Comparison of ENCODE assay signal across 9 cellular contexts in the genomic region with DNA sequence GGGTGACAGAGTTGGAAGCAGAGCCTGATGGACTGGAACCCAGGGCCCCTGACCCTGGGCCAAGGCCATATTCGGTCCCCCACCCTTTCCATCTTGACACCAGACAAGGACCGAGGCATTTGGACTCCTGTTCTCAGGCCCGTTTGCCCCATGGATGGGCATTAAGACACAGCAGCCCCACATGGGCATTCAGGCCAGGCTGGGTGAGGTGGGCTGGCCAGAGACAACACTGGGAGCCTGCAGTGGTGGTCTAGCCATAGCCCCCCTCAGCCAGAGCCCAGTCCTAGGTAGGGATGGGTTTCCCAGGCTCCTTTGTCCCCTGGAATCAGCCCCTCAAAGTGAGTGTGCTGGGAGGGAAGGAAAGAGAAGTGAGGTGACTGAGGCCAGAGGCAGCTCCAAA. TPM values are rescaled to one million over a fixed set of nuclear protein-coding genes. Genes with fewer than 3 reads are reported as not detected.
A peak's percentile ranks its signal among the peaks of the same experiment; 100 is the strongest.
DNase-seq lines count a peak whose midpoint lies in the region; ATAC-seq and TF ChIP-seq lines count a peak whose summit lies in the region.
"Had no signal": no experiment of that assay in that cellular context is flagged by ENCODE, and none has a peak within 500 bp of the region (broad histone marks: within the 10 kb centered on the region; RNA-seq: fewer than 3 reads in every experiment).

No MANE protein-coding gene starts in this region.

- no peaks in the 10 kb centered on the region for H3K27me3 ChIP-seq in HCT116 (ENCODE audit: insufficient read depth, low read length)
- H3K27me3 ChIP-seq in liver (ENCODE audit: control insufficient read depth in 4 of 4, insufficient read depth in 4 of 4, low read length in 3 of 4) = no peaks in the 10 kb centered on the region
- no peaks in the 10 kb centered on the region for H3K27me3 ChIP-seq in stomach

- H3K4me1 Mint-ChIP-seq in activated T-helper 17 cell treated with anti-CD3 and anti-CD28 coated beads, Interleukin-2, amount 50 U/mL, for 72 hours = peaks cover 20% of the 10 kb centered on the region
- peaks cover 24% of the 10 kb centered on the region for H3K4me1 Mint-ChIP-seq in CD14-positive monocyte
- H3K4me1 Mint-ChIP-seq in effector memory CD8-positive, alpha-beta T cell (ENCODE audit: low read depth in 2 of 2) = peaks cover 36 to 46% of the 10 kb centered on the region in 2 donors

- H3K9me2 ChIP-seq in HCT116 (ENCODE audit: insufficient read depth) = no peaks in the 10 kb centered on the region

- peaks cover 18% of the 10 kb centered on the region for H3K36me3 Mint-ChIP-seq in activated T-helper 17 cell treated with anti-CD3 and anti-CD28 coated beads, Interleukin-2, amount 50 U/mL, for 72 hours (ENCODE audit: low read depth)
- peaks cover 27 to 36% of the 10 kb centered on the region in 2 donors for H3K36me3 Mint-ChIP-seq in CD14-positive monocyte
- peaks cover 16% of the 10 kb centered on the region for H3K36me3 Mint-ChIP-seq in effector memory CD8-positive, alpha-beta T cell (ENCODE audit: insufficient read depth)

- H3K4me3 ChIP-seq in HCT116 (replicated peaks in 1 of 2; ENCODE audit: low read depth in 1 of 2, low read length in 2 of 2) (no peak overlapping the region), liver (ENCODE audit: low read depth in 1 of 3, low read length in 3 of 3) (no peak overlapping the region), stomach (peak overlapping the region in 3 of 4 donors; percentile 71 to 99 (median 91))

- RAD21 ChIA-PET in HCT116 (lab: Charles Lee; ENCODE audit: low non-redundant PET in 1 of 2, low total read pairs in 2 of 2, uncharacterized antibody in 2 of 2, unreplicated experiment in 2 of 2) = no interaction called here

- TF ChIP-seq EP300 in stomach (IDR thresholded peaks at IDR 0.05) = no peak

- no peak overlapping the region for H2AFZ ChIP-seq in HCT116 (ENCODE audit: low read depth, low read length, poor library complexity, severe bottlenecking)

- H4K20me1 ChIP-seq in HCT116 (ENCODE audit: insufficient read depth) = no peaks in the 10 kb centered on the region

- 74% methylated on average over 3 of the region's 3 CpGs for WGBS in liver
- WGBS in stomach, 5 donors = 60 to 84% (median 74%) methylated on average over 1 to 3 of the region's 3 CpGs

- TF ChIP-seq POLR2A in HCT116 (IDR thresholded peaks at IDR 0.05; ENCODE audit: borderline replicate concordance, extremely low read depth, insufficient read depth, insufficient read length) = no peak
- no peak for TF ChIP-seq POLR2A in stomach (IDR thresholded peaks at IDR 0.05)

- DNase-seq in HCT116 (ENCODE audit: low read depth, low spot score) (no peak), stomach (no peak), inferior parietal cortex (ENCODE audit: extremely low spot score) (no peak), CD14-positive monocyte (ENCODE audit: low spot score) (no peak)
- no peak for DNase-seq in effector memory CD8-positive, alpha-beta T cell
- DNase-seq: NCI-H1105 treated with DMSO at 0.1 percent for 48 hours had no signal

- CTCF ChIA-PET in HCT116 (lab: Charles Lee) = no interaction called here

- H3K27me3 Mint-ChIP-seq in activated T-helper 17 cell treated with anti-CD3 and anti-CD28 coated beads, Interleukin-2, amount 50 U/mL, for 72 hours = no peaks in the 10 kb centered on the region
- H3K27me3 Mint-ChIP-seq in CD14-positive monocyte (ENCODE audit: low read depth in 3 of 3) = peaks cover 3 to 4% (median 3%) of the 10 kb centered on the region in 3 donors
- H3K27me3 Mint-ChIP-seq in effector memory CD8-positive, alpha-beta T cell = no peaks in the 10 kb centered on the region

- no peak for ATAC-seq in HCT116
- no peak for ATAC-seq in activated T-helper 17 cell treated with anti-CD3 and anti-CD28 coated beads, Interleukin-2, amount 50 U/mL, for 72 hours (replicated peaks)
- ATAC-seq in effector memory CD8-positive, alpha-beta T cell (replicated peaks) = no peak

- 0 out of 2 replicates have a peak, but pooled peaks cover 6% of the 10 kb centered on the region for H3K79me2 ChIP-seq in HCT116 (ENCODE audit: insufficient read depth, low read length)

- TF ChIP-seq RAD21 in HCT116 (IDR thresholded peaks at IDR 0.05; ENCODE audit: low read depth) = no peak
- no peak for TF ChIP-seq RAD21 in liver (IDR thresholded peaks at IDR 0.05)

- H3K9me3 Mint-ChIP-seq in activated T-helper 17 cell treated with anti-CD3 and anti-CD28 coated beads, Interleukin-2, amount 50 U/mL, for 72 hours = no peaks in the 10 kb centered on the region
- no peaks in the 10 kb centered on the region for H3K9me3 Mint-ChIP-seq in CD14-positive monocyte
- no peaks in the 10 kb centered on the region for H3K9me3 Mint-ChIP-seq in effector memory CD8-positive, alpha-beta T cell

- H3K27ac ChIP-seq in HCT116 (ENCODE audit: low read depth, low read length) = no peak overlapping the region; the same call in 1 of the 2 replicates
- peak overlapping the region; percentile 4 to 20 for H3K27ac ChIP-seq in liver (ENCODE audit: low read depth in 1 of 2, low read length in 2 of 2)
- H3K27ac ChIP-seq in stomach = peak overlapping the region in 4 of 5 donors; percentile 85 to 92 (median 88)

- H3K4me2 ChIP-seq in HCT116 (ENCODE audit: low read length) = peak overlapping the region; percentile 91; the same call in 1 of the 2 replicates

- H3K4me3 Mint-ChIP-seq in activated T-helper 17 cell treated with anti-CD3 and anti-CD28 coated beads, Interleukin-2, amount 50 U/mL, for 72 hours = peak overlapping the region; percentile 96
- no peak overlapping the region for H3K4me3 Mint-ChIP-seq in CD14-positive monocyte
- peak overlapping the region in 1 of 2 donors; percentile 94 for H3K4me3 Mint-ChIP-seq in effector memory CD8-positive, alpha-beta T cell

- TF ChIP-seq CTCF in HCT116 (IDR thresholded peaks at IDR 0.05 in 2 of 3, conservative IDR thresholded peaks at IDR 0.05 in 1 of 3; ENCODE audit: borderline replicate concordance in 1 of 3, insufficient read depth in 1 of 3, low read depth in 2 of 3, low read length in 2 of 3) = no peak
- TF ChIP-seq CTCF in liver (IDR thresholded peaks at IDR 0.05; ENCODE audit: low read depth, low read length, missing input control) = no peak
- no peak for TF ChIP-seq CTCF in stomach (IDR thresholded peaks at IDR 0.05)
- no peak for TF ChIP-seq CTCF in CD14-positive monocyte (IDR thresholded peaks at IDR 0.05)

- H3K9ac ChIP-seq in HCT116 (ENCODE audit: low read length) (no peak overlapping the region), liver (ENCODE audit: low read depth in 1 of 2, low read length in 2 of 2) (no peak overlapping the region)

- H3K36me3 ChIP-seq in HCT116 (ENCODE audit: control insufficient read depth in 1 of 2, insufficient read depth in 2 of 2, low read length in 2 of 2) = peaks cover 0 to 7% of the 10 kb centered on the region in 2 experiments; a peak in 2 of 4 replicates
- peaks cover 0 to 7% (median 5%) of the 10 kb centered on the region in 4 donors for H3K36me3 ChIP-seq in liver (ENCODE audit: control insufficient read depth in 4 of 4, insufficient read depth in 3 of 4, low read depth in 1 of 4, low read length in 3 of 4)
- H3K36me3 ChIP-seq in stomach = peaks cover 13 to 48% (median 31%) of the 10 kb centered on the region in 4 donors

- H3K27ac Mint-ChIP-seq in activated T-helper 17 cell treated with anti-CD3 and anti-CD28 coated beads, Interleukin-2, amount 50 U/mL, for 72 hours = peak overlapping the region; percentile 17
- H3K27ac Mint-ChIP-seq in CD14-positive monocyte = no peak overlapping the region
- H3K27ac Mint-ChIP-seq in effector memory CD8-positive, alpha-beta T cell = peak overlapping the region in 1 of 2 donors; percentile 93

- peaks cover 32 to 55% of the 10 kb centered on the region in 2 experiments for H3K4me1 ChIP-seq in HCT116 (ENCODE audit: control insufficient read depth in 1 of 2, insufficient read depth in 2 of 2, low read length in 2 of 2)
- H3K4me1 ChIP-seq in liver (ENCODE audit: control insufficient read depth in 4 of 4, insufficient read depth in 4 of 4, low read length in 3 of 4) = peaks cover 11 to 60% (median 52%) of the 10 kb centered on the region in 4 donors
- peaks cover 30 to 72% (median 52%) of the 10 kb centered on the region in 4 donors for H3K4me1 ChIP-seq in stomach

- POLR2A ChIA-PET in HCT116 (lab: Charles Lee) = no interaction called here

- BruUV-seq in HCT116 (replicated peaks; lab: Mats Ljungman, UMichigan) = no TSS peak

- intact Hi-C loops in HCT116 (cut with micrococcal nuclease) = no loop called here
- intact Hi-C loops in stomach (cut with DNase I; ENCODE audit: low total_unique reads) = no loop called here
- intact Hi-C loops in CD14-positive monocyte (cut with micrococcal nuclease) = no loop called here

- H3K9me3 ChIP-seq in HCT116 (ENCODE audit: control insufficient read depth in 1 of 2, insufficient read depth in 1 of 2, low read depth in 1 of 2, low read length in 2 of 2) (no peaks in the 10 kb centered on the region), liver (ENCODE audit: control insufficient read depth in 4 of 4, low read length in 3 of 4) (no peaks in the 10 kb centered on the region), stomach (no peaks in the 10 kb centered on the region)

RNA-seq across cellular contexts. Expression of gene PDK2, which starts 1.6 kb away (rescaled TPM):
- total RNA-seq in HCT116 (2021; ENCODE audit: unreplicated experiment) (39.1 TPM), liver (10 to 100 TPM in 1 of 2 donors, 1 to 10 TPM in 1; 8.6 to 24.5 TPM), stomach (100 to 1,000 TPM in 1 of 5 donors, 10 to 100 TPM in 2, 1 to 10 TPM in 2; 4.6 to 255 (median 31.2) TPM)
- 62.1 and 68.9 TPM in 2 replicates for polyA plus RNA-seq in HCT116 (2012)
- 10 to 100 TPM; 10.0 to 15.2 TPM for total RNA-seq in activated T-helper 17 cell treated with anti-CD3 and anti-CD28 coated beads, Interleukin-2, amount 50 U/mL, for 72 hours
- polyA plus RNA-seq in liver (10 to 100 TPM; 32.4 to 36.6 TPM), stomach (10 to 100 TPM; 13.5 to 20.6 (median 20.1) TPM), CD14-positive monocyte (10 to 100 TPM; 15.9 to 23.4 TPM)

RNA-seq across cellular contexts. Expression of gene SAMD14, which starts 33.2 kb away (rescaled TPM):
- total RNA-seq in HCT116 (2021; ENCODE audit: unreplicated experiment) (1.5 TPM), liver (under 1 TPM; 0.50 to 0.84 TPM), stomach (10 to 100 TPM in 1 of 5 donors, 1 to 10 TPM in 2, not detected in 2; 1.5 to 87.0 (median 1.9) TPM)
- 0.74 and 0.79 TPM in 2 replicates for polyA plus RNA-seq in HCT116 (2012)
- 1 to 10 TPM in 1 of 2 donors, under 1 TPM in 1; 0.84 to 6.9 TPM for total RNA-seq in activated T-helper 17 cell treated with anti-CD3 and anti-CD28 coated beads, Interleukin-2, amount 50 U/mL, for 72 hours
- polyA plus RNA-seq in liver (under 1 TPM in 1 of 2 donors, not detected in 1; 0.67 TPM), stomach (1 to 10 TPM; 1.3 to 2.3 (median 1.6) TPM), CD14-positive monocyte (not detected)
- polyA plus RNA-seq: keratinocyte had no signal

RNA-seq across cellular contexts. Expression of gene ITGA3, which starts 40.8 kb away (rescaled TPM):
- total RNA-seq in HCT116 (2021; ENCODE audit: unreplicated experiment) = 392 TPM
- polyA plus RNA-seq in HCT116 (2012) = 522 and 560 TPM in 2 replicates
- total RNA-seq in activated T-helper 17 cell treated with anti-CD3 and anti-CD28 coated beads, Interleukin-2, amount 50 U/mL, for 72 hours = 10 to 100 TPM in 1 of 2 donors, 1 to 10 TPM in 1; 5.3 to 22.2 TPM
- total RNA-seq in liver = 1 to 10 TPM in 1 of 2 donors, under 1 TPM in 1; 0.79 to 4.4 TPM
- 1 to 10 TPM; 1.1 to 1.8 TPM for polyA plus RNA-seq in liver
- total RNA-seq in stomach = 100 to 1,000 TPM in 4 of 5 donors, 10 to 100 TPM in 1; 33.6 to 698 (median 193) TPM
- 10 to 100 TPM in 2 of 3 donors, 1 to 10 TPM in 1; 6.9 to 37.5 (median 29.5) TPM for polyA plus RNA-seq in stomach
- under 1 TPM in 1 of 2 donors, not detected in 1; 0.31 TPM for polyA plus RNA-seq in CD14-positive monocyte

RNA-seq across cellular contexts. Expression of gene PPP1R9B, which starts 53.7 kb away (rescaled TPM):
- total RNA-seq in HCT116 (2021; ENCODE audit: unreplicated experiment) = 112 TPM
- 65.7 and 68.5 TPM in 2 replicates for polyA plus RNA-seq in HCT116 (2012)
- 10 to 100 TPM; 73.6 to 89.2 TPM for total RNA-seq in activated T-helper 17 cell treated with anti-CD3 and anti-CD28 coated beads, Interleukin-2, amount 50 U/mL, for 72 hours
- 10 to 100 TPM in 1 of 2 donors, 1 to 10 TPM in 1; 7.4 to 26.1 TPM for total RNA-seq in liver
- 1 to 10 TPM in 1 of 2 donors, under 1 TPM in 1; 0.90 to 6.7 TPM for polyA plus RNA-seq in liver
- 10 to 100 TPM; 11.6 to 64.2 (median 22.5) TPM for total RNA-seq in stomach
- polyA plus RNA-seq in stomach = 10 to 100 TPM; 13.1 to 28.8 (median 14.2) TPM
- polyA plus RNA-seq in CD14-positive monocyte = 1 to 10 TPM in 1 of 2 donors, under 1 TPM in 1; 0.61 to 1.3 TPM

Comparison
In these comparisons a context has a peak if more than half of its experiments do, and no peak if none do; other contexts are left out.
1. H3K4me3 ChIP-seq: peak in stomach (3 of 4); none in HCT116 (0 of 2) and liver (0 of 3).